8 cellular contexts compared by ENCODE assay signal in the genomic region with DNA sequence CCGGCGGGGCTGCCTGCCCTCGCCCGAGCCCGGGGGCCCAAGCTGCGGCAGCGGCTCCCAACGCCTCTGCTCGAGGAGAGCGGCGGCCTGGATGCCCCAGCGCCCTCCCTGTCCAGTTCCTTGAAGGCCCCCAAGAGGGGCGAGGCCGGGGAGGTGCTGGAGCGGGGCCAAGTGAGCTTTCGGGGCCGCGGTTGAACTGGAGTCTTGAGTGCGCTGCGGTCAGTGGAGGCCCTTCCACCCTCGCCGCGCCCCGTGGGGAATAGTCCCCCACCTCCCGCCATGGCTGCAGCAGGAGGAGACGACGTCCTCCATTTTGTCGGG. TPM values are rescaled to one million over a fixed set of nuclear protein-coding genes. Genes with fewer than 3 reads are reported as not detected.
DNase-seq lines count a peak whose midpoint lies in the region; ATAC-seq and TF ChIP-seq lines count a peak whose summit lies in the region.

No MANE protein-coding gene starts in this region.

- no peaks in the 10 kb centered on the region for H3K9me3 Mint-ChIP-seq in activated CD8-positive, alpha-beta T cell treated with anti-CD3 and anti-CD28 coated beads for 36 hours

- intact Hi-C loops in activated CD8-positive, alpha-beta T cell treated with anti-CD3 and anti-CD28 coated beads for 36 hours (cut with micrococcal nuclease), result loop anchor here (5.0 to 10.0 kb wide), 3 partner anchors 79 to 179 kb away; a partner anchor contains a TSS

- peak overlapping the region; percentile 97 for H3K4me3 Mint-ChIP-seq in activated CD8-positive, alpha-beta T cell treated with anti-CD3 and anti-CD28 coated beads for 36 hours

- no peaks in the 10 kb centered on the region for H3K27me3 Mint-ChIP-seq in activated CD8-positive, alpha-beta T cell treated with anti-CD3 and anti-CD28 coated beads for 36 hours

- no peak for TF ChIP-seq CTCF in activated CD8-positive, alpha-beta T cell treated with anti-CD3 and anti-CD28 coated beads for 36 hours (IDR thresholded peaks at IDR 0.05)

- peak overlapping the region; percentile 99 for H3K27ac ChIP-seq in epithelial cell of prostate
- peak overlapping the region; percentile 98 for H3K27ac ChIP-seq in substantia nigra (ENCODE audit: low read depth, low read length, poor library complexity, severe bottlenecking)

- peak; percentile 55 for DNase-seq in A172 (ENCODE audit: low spot score)
- peak; percentile 39 for DNase-seq in NCI-H510A treated with DMSO at 0.1 percent for 48 hours (lab: John Stamatoyannopoulos, UW)
- peak; percentile 68 for DNase-seq in activated CD8-positive, alpha-beta T cell treated with anti-CD3 and anti-CD28 coated beads for 36 hours
- DNase-seq in epithelial cell of prostate (ENCODE audit: low read depth, low spot score), result no peak
- DNase-seq in myocyte (ENCODE audit: low read depth), result peak; percentile 85
- DNase-seq in substantia nigra (lab: John Stamatoyannopoulos, UW), result peak in 45 of 49 donors; percentile 32 to 98 (median 77)

- peaks cover 33% of the 10 kb centered on the region for H3K4me1 Mint-ChIP-seq in activated CD8-positive, alpha-beta T cell treated with anti-CD3 and anti-CD28 coated beads for 36 hours (ENCODE audit: low read depth)

- peak overlapping the region; percentile 97 for H3K27ac Mint-ChIP-seq in activated CD8-positive, alpha-beta T cell treated with anti-CD3 and anti-CD28 coated beads for 36 hours

- peaks cover 25% of the 10 kb centered on the region for H3K36me3 Mint-ChIP-seq in activated CD8-positive, alpha-beta T cell treated with anti-CD3 and anti-CD28 coated beads for 36 hours (ENCODE audit: low read depth)

- CTCF ChIA-PET in activated CD8-positive, alpha-beta T cell treated with anti-CD3 and anti-CD28 coated beads for 36 hours (lab: Charles Lee), result interaction anchor here (0.9 to 2.0 kb wide), 6 partner anchors 15 to 96 kb away, joined by 3 to 9 read pairs (median 3); a partner anchor contains a TSS

- POLR2A ChIA-PET in activated CD8-positive, alpha-beta T cell treated with anti-CD3 and anti-CD28 coated beads for 36 hours (lab: Charles Lee), result interaction anchor here (0.6 to 1.8 kb wide), 11 partner anchors 10 to 182 kb away, joined by 3 to 7 read pairs (median 3); a partner anchor contains a TSS

- peak; percentile 38 for ATAC-seq in GM18502 (IDR thresholded peaks at IDR 0.05; ENCODE audit: poor library complexity, unreplicated experiment)
- peak; percentile 22 for ATAC-seq in HG02884 (IDR thresholded peaks at IDR 0.05; ENCODE audit: unreplicated experiment)
- peak; percentile 6 for ATAC-seq in activated CD8-positive, alpha-beta T cell treated with anti-CD3 and anti-CD28 coated beads for 36 hours

RNA-seq across cellular contexts. Expression of a gene that starts 0.5 kb away (rescaled TPM):
- total RNA-seq in A172 (2014; rRNA removed; shearing (Covaris generic)), result 15.7 and 22.6 TPM in 2 replicates
- total RNA-seq in activated CD8-positive, alpha-beta T cell treated with anti-CD3 and anti-CD28 coated beads for 36 hours, result 10 to 100 TPM; 10.1 to 10.4 TPM
- 10.6 and 11.2 TPM in 2 replicates for total RNA-seq in myocyte
- polyA plus RNA-seq in myocyte (2012), result 5.5 TPM
